In the genomic region with DNA sequence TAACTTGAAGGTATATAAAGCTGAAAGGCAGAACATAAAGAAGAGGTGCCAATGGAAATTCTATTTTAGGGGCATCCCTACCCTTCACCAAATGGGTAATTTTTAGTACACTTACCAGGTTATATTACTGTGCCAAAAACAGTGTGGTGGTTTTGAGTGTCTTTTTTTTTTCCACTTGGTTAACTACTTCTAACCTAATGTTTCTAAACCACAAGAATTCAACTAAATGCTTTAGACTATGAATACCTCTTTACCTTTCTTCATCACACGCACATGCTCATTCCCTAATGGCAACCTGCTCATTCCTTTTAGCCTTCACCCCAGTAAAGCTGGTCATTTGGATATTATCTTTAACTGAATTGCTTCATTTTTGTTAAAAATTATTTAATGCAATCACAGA, we compare ENCODE assay signal across 27 cellular contexts.
"Had no signal": no experiment of that assay in that cellular context is flagged by ENCODE, and none has a peak within 500 bp of the region (broad histone marks: within the 10 kb centered on the region; RNA-seq: fewer than 3 reads in every experiment).

No MANE protein-coding gene starts in this region.

- H3K4me3 Mint-ChIP-seq: activated CD8-positive, alpha-beta T cell treated with anti-CD3 and anti-CD28 coated beads, Interleukin-2, amount 10 ng/mL, durations not matched to agents 7 days and 5 days; activated naive CD8-positive, alpha-beta T cell treated with anti-CD3 and anti-CD28 coated beads, Interleukin-2, amount 10 ng/mL, durations not matched to agents 7 days and 5 days; central memory CD8-positive, alpha-beta T cell; effector memory CD8-positive, alpha-beta T cell; memory B cell; natural killer cell treated with Interleukin-12 subunit alpha and Interleukin-12 subunit beta and Interleukin-15 and Interleukin-18, amount 100 ng/mL, for 72 hours; T-cell had no signal

- H3K27ac ChIP-seq: hepatocyte, prostate gland, stomach, suprapubic skin, transverse colon, uterus had no signal

- H3K4me3 ChIP-seq: dorsolateral prefrontal cortex, hepatocyte, prostate gland, stomach, suprapubic skin, transverse colon, uterus had no signal

- DNase-seq: activated CD4-positive, alpha-beta T cell treated with anti-CD3 and anti-CD28 coated beads for 1 hour; activated CD4-positive, alpha-beta T cell treated with anti-CD3 and anti-CD28 coated beads, Interleukin-2, amount 50 U/mL, for 1 hour; activated CD8-positive, alpha-beta T cell treated with anti-CD3 and anti-CD28 coated beads, Interleukin-2, amount 10 ng/mL, durations not matched to agents 7 days and 5 days; activated naive CD4-positive, alpha-beta T cell; activated naive CD8-positive, alpha-beta T cell treated with anti-CD3 and anti-CD28 coated beads, Interleukin-2, amount 10 ng/mL, durations not matched to agents 7 days and 5 days; activated T-cell treated with anti-CD3 and anti-CD28 coated beads, Interleukin-2, amount 50 U/mL, for 1 hour; amygdala; dorsolateral prefrontal cortex; effector memory CD8-positive, alpha-beta T cell; foreskin melanocyte; glutamatergic neuron; left cardiac atrium; right cardiac atrium; stimulated activated CD4-positive, alpha-beta T cell treated with anti-CD3 and anti-CD28 coated beads, Interleukin-12 subunit alpha, Interleukin-12 subunit beta, amount 100 ng/mL, for 4 hours; stimulated activated CD4-positive, alpha-beta T cell treated with anti-CD3 and anti-CD28 coated beads, Interleukin-4, amount 100 ng/mL, for 4 hours; stomach; T-cell; transverse colon; uterus had no signal

- H3K36me3 Mint-ChIP-seq: activated naive CD8-positive, alpha-beta T cell treated with anti-CD3 and anti-CD28 coated beads, Interleukin-2, amount 10 ng/mL, durations not matched to agents 7 days and 5 days; memory B cell; natural killer cell treated with Interleukin-12 subunit alpha and Interleukin-12 subunit beta and Interleukin-15 and Interleukin-18, amount 100 ng/mL, for 72 hours; T-cell had no signal

- H3K9me3 Mint-ChIP-seq: activated naive CD8-positive, alpha-beta T cell treated with anti-CD3 and anti-CD28 coated beads, Interleukin-2, amount 10 ng/mL, durations not matched to agents 7 days and 5 days; activated T-helper 2 cell treated with anti-CD3 and anti-CD28 coated beads, Interferon-gamma antibody, Interleukin-2, Interleukin-4, amounts not matched to agents 10 μg/mL and 5 μg/mL and 100 μg/mL, durations not matched to agents 14 hours and 24 hours and 36 hours; central memory CD8-positive, alpha-beta T cell; effector memory CD8-positive, alpha-beta T cell; memory B cell; natural killer cell treated with Interleukin-12 subunit alpha and Interleukin-12 subunit beta and Interleukin-15 and Interleukin-18, amount 100 ng/mL, for 72 hours; T-cell had no signal

- H3K27me3 ChIP-seq: dorsolateral prefrontal cortex, hepatocyte, stomach, suprapubic skin, transverse colon, uterus had no signal

- H3K9me3 ChIP-seq: prostate gland, stomach, suprapubic skin, transverse colon, uterus had no signal

- ATAC-seq: activated CD8-positive, alpha-beta T cell treated with anti-CD3 and anti-CD28 coated beads, Interleukin-2, amount 10 ng/mL, durations not matched to agents 7 days and 5 days; effector memory CD8-positive, alpha-beta T cell; esophagus mucosa; left cardiac atrium; natural killer cell treated with Interleukin-12 subunit alpha and Interleukin-12 subunit beta and Interleukin-15 and Interleukin-18, amount 100 ng/mL, for 72 hours; right cardiac atrium; T-cell had no signal

- H3K27ac Mint-ChIP-seq: activated CD8-positive, alpha-beta T cell treated with anti-CD3 and anti-CD28 coated beads, Interleukin-2, amount 10 ng/mL, durations not matched to agents 7 days and 5 days; activated naive CD8-positive, alpha-beta T cell treated with anti-CD3 and anti-CD28 coated beads, Interleukin-2, amount 10 ng/mL, durations not matched to agents 7 days and 5 days; activated T-helper 2 cell treated with anti-CD3 and anti-CD28 coated beads, Interferon-gamma antibody, Interleukin-2, Interleukin-4, amounts not matched to agents 10 μg/mL and 5 μg/mL and 100 μg/mL, durations not matched to agents 14 hours and 24 hours and 36 hours; effector memory CD8-positive, alpha-beta T cell; memory B cell; T-cell had no signal

- H3K4me1 ChIP-seq: prostate gland had no signal

- H3K36me3 ChIP-seq: prostate gland, stomach, suprapubic skin, transverse colon, uterus had no signal

- H3K27me3 Mint-ChIP-seq: central memory CD8-positive, alpha-beta T cell; effector memory CD8-positive, alpha-beta T cell; memory B cell; natural killer cell treated with Interleukin-12 subunit alpha and Interleukin-12 subunit beta and Interleukin-15 and Interleukin-18, amount 100 ng/mL, for 72 hours; T-cell had no signal
